In the genomic region with DNA sequence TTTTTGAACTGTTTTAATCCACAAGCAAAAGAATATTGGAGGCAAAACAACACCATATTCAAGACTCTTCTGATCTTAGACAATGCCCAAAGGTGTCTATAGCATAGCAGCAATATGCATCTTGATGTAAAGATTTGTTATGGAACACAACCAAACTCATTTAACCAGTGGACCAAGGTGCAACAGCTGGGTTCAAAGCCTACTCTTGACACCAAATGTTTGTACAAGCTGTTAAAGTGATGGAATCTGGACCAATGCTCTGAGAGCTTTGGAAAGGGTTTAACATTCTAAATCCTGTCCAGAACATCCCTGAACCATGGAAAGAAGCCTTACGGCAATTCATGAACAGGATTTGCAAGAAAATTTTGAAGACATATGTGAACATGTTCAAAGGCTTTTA, we compare ENCODE assay signal across 27 cellular contexts.
"Had no signal": no experiment of that assay in that cellular context is flagged by ENCODE, and none has a peak within 500 bp of the region (broad histone marks: within the 10 kb centered on the region; RNA-seq: fewer than 3 reads in every experiment).

No MANE protein-coding gene starts in this region.

- H3K27ac ChIP-seq: stomach, suprapubic skin, testis, thoracic aorta, thyroid gland, tibial artery, tibial nerve, transverse colon, upper lobe of left lung, upper lobe of right lung, uterus, vagina had no signal

- H3K36me3 ChIP-seq: stomach, suprapubic skin, thoracic aorta, thyroid gland, tibial artery, tibial nerve, transverse colon, upper lobe of left lung, upper lobe of right lung, uterus, vagina had no signal

- FAIRE-seq: urothelium cell line had no signal

- H3K4me3 ChIP-seq: stomach, suprapubic skin, testis, thoracic aorta, thyroid gland, tibial artery, tibial nerve, transverse colon, upper lobe of left lung, upper lobe of right lung, uterus, vagina had no signal

- DNase-seq: stimulated activated CD4-positive, alpha-beta T cell treated with anti-CD3 and anti-CD28 coated beads, Interleukin-2, amount 100 ng/mL, for 48 hours; stimulated activated CD4-positive, alpha-beta T cell treated with anti-CD3 and anti-CD28 coated beads, Interleukin-4, amount 100 ng/mL, for 1 hour; stimulated activated CD4-positive, alpha-beta T cell treated with anti-CD3 and anti-CD28 coated beads, Interleukin-4, amount 100 ng/mL, for 24 hours; stimulated activated CD4-positive, alpha-beta T cell treated with anti-CD3 and anti-CD28 coated beads, Interleukin-4, amount 100 ng/mL, for 4 hours; stimulated activated CD8-positive, alpha-beta memory T cell treated with anti-CD3 and anti-CD28 coated beads, Interleukin-4, amount 100 ng/mL, for 48 hours; stimulated activated naive B cell treated with anti-CD40 and anti-IgM and Interleukin-4, amounts not matched to agents 10 μg/mL and 1 μg/mL and 100 μg/mL, for 72 hours; stimulated activated naive CD4-positive, alpha-beta T cell; stimulated activated naive CD4-positive, alpha-beta T cell treated with Interleukin-2 at 50 U/mL for 16 hours; stimulated activated naive CD8-positive, alpha-beta T cell treated with anti-CD3 and anti-CD28 coated beads, Interleukin-15, amount 100 ng/mL, for 72 hours; stimulated activated naive CD8-positive, alpha-beta T cell treated with anti-CD3 and anti-CD28 coated beads, Interleukin-15, Interleukin-2, amounts not matched to agents 100 U/mL and 50 U/mL, for 24 hours; stomach; substantia nigra; testis; thyroid gland; tibial artery; transverse colon; trophoblast cell; upper lobe of left lung; upper lobe of right lung; uterus had no signal

- H3K9me3 ChIP-seq: stomach, suprapubic skin, testis, thoracic aorta, thyroid gland, tibial artery, tibial nerve, transverse colon, upper lobe of left lung, upper lobe of right lung, uterus, vagina had no signal

- H3K4me1 ChIP-seq: stomach, suprapubic skin, testis, thyroid gland, tibial artery, tibial nerve, transverse colon, upper lobe of left lung, upper lobe of right lung, uterus, vagina had no signal

- ATAC-seq: stimulated activated effector memory CD8-positive, alpha-beta T cell treated with anti-CD3 and anti-CD28 coated beads, Interleukin-12 subunit alpha, Interleukin-12 subunit beta, amount 100 ng/mL, for 72 hours; stimulated activated memory B cell treated with anti-CD40 and anti-IgM and Interleukin-4, amounts not matched to agents 10 μg/mL and 1 μg/mL and 100 μg/mL, for 72 hours; stimulated activated naive B cell treated with anti-CD40 and anti-IgM and Interleukin-4, amounts not matched to agents 10 μg/mL and 1 μg/mL and 100 μg/mL, for 72 hours; stimulated activated naive CD8-positive, alpha-beta T cell treated with anti-CD3 and anti-CD28 coated beads, Interleukin-15, amount 100 ng/mL, for 72 hours; stimulated activated naive CD8-positive, alpha-beta T cell treated with anti-CD3 and anti-CD28 coated beads, Interleukin-15, Interleukin-2, amounts not matched to agents 100 U/mL and 50 U/mL, for 24 hours; upper lobe of right lung had no signal

- H3K27me3 ChIP-seq: stomach, suprapubic skin, testis, thyroid gland, tibial artery, tibial nerve, transverse colon, upper lobe of left lung, upper lobe of right lung, uterus, vagina had no signal
